12 cellular contexts compared by ENCODE assay signal in genomic region chr5:115888027-115888426, GRCh38. TPM values are rescaled to one million over a fixed set of nuclear protein-coding genes. Genes with fewer than 3 reads are reported as not detected.
DNase-seq lines count a peak whose midpoint lies in the region; ATAC-seq and TF ChIP-seq lines count a peak whose summit lies in the region.
"Had no signal": no experiment of that assay in that cellular context is flagged by ENCODE, and none has a peak within 500 bp of the region (broad histone marks: within the 10 kb centered on the region; RNA-seq: fewer than 3 reads in every experiment).

No MANE protein-coding gene starts in this region.

- H3K36me3 ChIP-seq in lower lobe of right lung, result no peaks in the 10 kb centered on the region

- peaks cover 3% of the 10 kb centered on the region for H3K36me3 Mint-ChIP-seq in activated naive CD8-positive, alpha-beta T cell treated with anti-CD3 and anti-CD28 coated beads, Interleukin-2, amount 50 U/mL, for 24 hours (ENCODE audit: low read depth)

- no peaks in the 10 kb centered on the region for H3K9me3 ChIP-seq in lower lobe of right lung
- H3K9me3 ChIP-seq: ascending aorta had no signal

- no peak for TF ChIP-seq CTCF in lower lobe of right lung (IDR thresholded peaks at IDR 0.05)

- intact Hi-C loops in lower lobe of right lung (cut with DNase I), result no loop called here

- H3K27me3 Mint-ChIP-seq in activated naive CD8-positive, alpha-beta T cell treated with anti-CD3 and anti-CD28 coated beads, Interleukin-2, amount 50 U/mL, for 24 hours, result no peaks in the 10 kb centered on the region

- H3K4me1 ChIP-seq in lower lobe of right lung, result no peaks in the 10 kb centered on the region
- H3K4me1 ChIP-seq: ascending aorta had no signal

- H3K27ac ChIP-seq in lower lobe of right lung, result no peak overlapping the region
- H3K27ac ChIP-seq: ascending aorta had no signal

- no peaks in the 10 kb centered on the region for H3K4me1 Mint-ChIP-seq in activated naive CD8-positive, alpha-beta T cell treated with anti-CD3 and anti-CD28 coated beads, Interleukin-2, amount 50 U/mL, for 24 hours

- ATAC-seq in activated naive CD8-positive, alpha-beta T cell treated with anti-CD3 and anti-CD28 coated beads, Interleukin-2, amount 50 U/mL, for 24 hours, result no peak
- ATAC-seq in HG03196 (IDR thresholded peaks at IDR 0.05; ENCODE audit: unreplicated experiment), result no peak
- no peak for ATAC-seq in lower lobe of right lung
- ATAC-seq: activated CD8-positive, alpha-beta T cell treated with anti-CD3 and anti-CD28 coated beads, Interleukin-2, amount 10 ng/mL, durations not matched to agents 7 days and 5 days had no signal

- no peak overlapping the region for H3K4me3 ChIP-seq in lower lobe of right lung
- H3K4me3 ChIP-seq: ascending aorta had no signal

- H3K27me3 ChIP-seq in lower lobe of right lung (ENCODE audit: low read depth), result no peaks in the 10 kb centered on the region
- H3K27me3 ChIP-seq: ascending aorta had no signal

- no peaks in the 10 kb centered on the region for H3K9me3 Mint-ChIP-seq in activated naive CD8-positive, alpha-beta T cell treated with anti-CD3 and anti-CD28 coated beads, Interleukin-2, amount 50 U/mL, for 24 hours
- H3K9me3 Mint-ChIP-seq: H9 had no signal

- no peak overlapping the region for H3K4me3 Mint-ChIP-seq in activated naive CD8-positive, alpha-beta T cell treated with anti-CD3 and anti-CD28 coated beads, Interleukin-2, amount 50 U/mL, for 24 hours
- H3K4me3 Mint-ChIP-seq: activated CD8-positive, alpha-beta T cell treated with anti-CD3 and anti-CD28 coated beads, Interleukin-2, amount 10 ng/mL, durations not matched to agents 7 days and 5 days; H9 had no signal

- DNase-seq in GM03348 (ENCODE audit: low spot score) (peak; percentile 33), NCI-H1694 (lab: John Stamatoyannopoulos, UW) (peak; percentile 4), dermis blood vessel endothelial cell (peak; percentile 16), non-pigmented ciliary epithelial cell (ENCODE audit: low read depth) (peak; percentile 10), lower lobe of right lung (no peak), HuH-7.5 (ENCODE audit: low spot score) (no peak)
- no peak for DNase-seq in activated naive CD8-positive, alpha-beta T cell treated with anti-CD3 and anti-CD28 coated beads, Interleukin-2, amount 50 U/mL, for 24 hours
- DNase-seq: activated CD8-positive, alpha-beta T cell treated with anti-CD3 and anti-CD28 coated beads, Interleukin-2, amount 10 ng/mL, durations not matched to agents 7 days and 5 days; H9; kidney glomerular epithelial cell had no signal

- no peak overlapping the region for H3K27ac Mint-ChIP-seq in activated naive CD8-positive, alpha-beta T cell treated with anti-CD3 and anti-CD28 coated beads, Interleukin-2, amount 50 U/mL, for 24 hours
- H3K27ac Mint-ChIP-seq: activated CD8-positive, alpha-beta T cell treated with anti-CD3 and anti-CD28 coated beads, Interleukin-2, amount 10 ng/mL, durations not matched to agents 7 days and 5 days; H9 had no signal

RNA-seq across cellular contexts. Expression of gene AP3S1, which starts 46.3 kb away (rescaled TPM):
- 63.6 and 78.6 TPM in 2 replicates for total RNA-seq in dermis blood vessel endothelial cell
- 69.4 TPM for total RNA-seq in lower lobe of right lung

RNA-seq across cellular contexts. Expression of gene ATG12, which starts 46.7 kb away (rescaled TPM):
- total RNA-seq in dermis blood vessel endothelial cell (49.9 and 55.3 TPM in 2 replicates), lower lobe of right lung (35.7 TPM)

Comparison
In these comparisons a context has a peak if more than half of its experiments do, and no peak if none do; other contexts are left out.
1. DNase-seq: peak in GM03348 (single experiment), NCI-H1694 (single experiment), dermis blood vessel endothelial cell (single experiment) and non-pigmented ciliary epithelial cell (single experiment); none in activated naive CD8-positive, alpha-beta T cell treated with anti-CD3 and anti-CD28 coated beads, Interleukin-2, amount 50 U/mL, for 24 hours (single experiment), lower lobe of right lung (single experiment) and HuH-7.5 (single experiment).